In the genomic region with DNA sequence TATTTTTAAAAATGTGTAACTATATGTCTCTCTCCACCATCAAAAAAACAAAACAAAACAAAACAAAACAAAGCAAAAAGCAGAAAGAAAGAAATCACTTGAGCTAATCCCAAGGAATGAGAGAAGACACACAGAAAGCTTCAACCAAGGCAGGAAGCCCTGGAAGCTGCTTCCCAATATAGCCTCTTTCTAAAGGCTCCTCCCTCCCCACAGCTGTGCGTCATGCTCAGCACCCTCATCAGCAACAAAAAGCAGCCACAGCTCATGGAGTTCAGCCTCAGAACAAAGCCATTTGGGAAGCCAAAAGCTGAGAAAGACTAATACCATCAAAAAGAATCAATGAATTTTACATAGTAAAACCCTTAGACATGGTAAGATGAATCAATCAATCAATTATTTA, we compare ENCODE assay signal across 12 cellular contexts.
DNase-seq lines count a peak whose midpoint lies in the region; ATAC-seq and TF ChIP-seq lines count a peak whose summit lies in the region.
"Had no signal": no experiment of that assay in that cellular context is flagged by ENCODE, and none has a peak within 500 bp of the region (broad histone marks: within the 10 kb centered on the region; RNA-seq: fewer than 3 reads in every experiment).

No MANE protein-coding gene starts in this region.

- H3K36me3 Mint-ChIP-seq in GM23338 (ENCODE audit: low read depth) = no peaks in the 10 kb centered on the region
- H3K36me3 Mint-ChIP-seq in neural progenitor cell = no peaks in the 10 kb centered on the region
- H3K36me3 Mint-ChIP-seq in naive thymus-derived CD8-positive, alpha-beta T cell = no peaks in the 10 kb centered on the region
- H3K36me3 Mint-ChIP-seq in chondrocyte (ENCODE audit: low read depth) = no peaks in the 10 kb centered on the region
- H3K36me3 Mint-ChIP-seq in osteocyte (ENCODE audit: unreplicated experiment) = no peaks in the 10 kb centered on the region
- H3K36me3 Mint-ChIP-seq: activated naive CD4-positive, alpha-beta T cell treated with anti-CD3 and anti-CD28 coated beads, Interleukin-2, amount 50 U/mL, for 24 hours had no signal

- H3K9me3 Mint-ChIP-seq in GM23338 (no peaks in the 10 kb centered on the region), neural progenitor cell (no peaks in the 10 kb centered on the region), chondrocyte (ENCODE audit: low read depth) (no peaks in the 10 kb centered on the region), osteocyte (ENCODE audit: unreplicated experiment) (no peaks in the 10 kb centered on the region)
- peaks cover 0 to 3% (median 0%) of the 10 kb centered on the region in 9 donors for H3K9me3 Mint-ChIP-seq in naive thymus-derived CD8-positive, alpha-beta T cell
- H3K9me3 Mint-ChIP-seq: activated naive CD4-positive, alpha-beta T cell treated with anti-CD3 and anti-CD28 coated beads, Interleukin-2, amount 50 U/mL, for 24 hours; CD4-positive, alpha-beta T cell had no signal

- no peak overlapping the region for H3K27ac ChIP-seq in GM23338 (ENCODE audit: low read depth)
- no peak overlapping the region for H3K27ac ChIP-seq in SJSA1
- peak overlapping the region; percentile 22 for H3K27ac ChIP-seq in neural progenitor cell
- no peak overlapping the region for H3K27ac ChIP-seq in right cardiac atrium (ENCODE audit: low read length)

- H3K4me2 ChIP-seq in GM23338 (no peak overlapping the region), neural progenitor cell (peak overlapping the region; percentile 28)

- H3K4me3 Mint-ChIP-seq in GM23338 (no peak overlapping the region), neural progenitor cell (no peak overlapping the region), chondrocyte (ENCODE audit: unreplicated experiment) (no peak overlapping the region), osteocyte (ENCODE audit: unreplicated experiment) (no peak overlapping the region)
- H3K4me3 Mint-ChIP-seq in naive thymus-derived CD8-positive, alpha-beta T cell = no peak overlapping the region
- H3K4me3 Mint-ChIP-seq: activated naive CD4-positive, alpha-beta T cell treated with anti-CD3 and anti-CD28 coated beads, Interleukin-2, amount 50 U/mL, for 24 hours; CD4-positive, alpha-beta T cell; T-helper 17 cell had no signal

- POLR2A ChIA-PET in naive thymus-derived CD8-positive, alpha-beta T cell (lab: Charles Lee) = no interaction called here

- H3K9me3 ChIP-seq in SJSA1 (replicated peaks) = no peaks in the 10 kb centered on the region
- H3K9me3 ChIP-seq in neural progenitor cell (ENCODE audit: low read depth) = no peaks in the 10 kb centered on the region
- H3K9me3 ChIP-seq in right cardiac atrium (ENCODE audit: control insufficient read depth, low read length) = no peaks in the 10 kb centered on the region

- 10% methylated on average over 1 of the region's 1 CpG for WGBS in right cardiac atrium

- ATAC-seq in GM23338 = peak; percentile 99
- ATAC-seq in naive thymus-derived CD8-positive, alpha-beta T cell = no peak
- ATAC-seq in right cardiac atrium = no peak
- ATAC-seq: T-helper 17 cell had no signal

- DNase-seq in GM23338 (ENCODE audit: low spot score) (peak; percentile 76), SJSA1 (ENCODE audit: low read depth in 1 of 2, low spot score in 2 of 2) (peak; percentile 29 to 41), glomerular visceral epithelial cell (ENCODE audit: extremely low spot score) (peak; percentile 44), neural progenitor cell (ENCODE audit: low spot score) (peak; percentile 88), chondrocyte (ENCODE audit: low spot score) (no peak), right cardiac atrium (no peak), osteocyte (ENCODE audit: extremely low spot score, unreplicated experiment) (no peak)
- DNase-seq in naive thymus-derived CD8-positive, alpha-beta T cell = no peak
- DNase-seq: CD4-positive, alpha-beta T cell; NCI-H1436; T-helper 17 cell had no signal

- H3K27me3 Mint-ChIP-seq in GM23338 (ENCODE audit: insufficient read depth, low read depth, poor library complexity) (no peaks in the 10 kb centered on the region), neural progenitor cell (ENCODE audit: insufficient read depth, low read depth) (no peaks in the 10 kb centered on the region), chondrocyte (ENCODE audit: low read depth) (no peaks in the 10 kb centered on the region), osteocyte (ENCODE audit: unreplicated experiment) (no peaks in the 10 kb centered on the region)
- H3K27me3 Mint-ChIP-seq in naive thymus-derived CD8-positive, alpha-beta T cell = peaks cover 0 to 2% (median 0%) of the 10 kb centered on the region in 5 donors
- H3K27me3 Mint-ChIP-seq: activated naive CD4-positive, alpha-beta T cell treated with anti-CD3 and anti-CD28 coated beads, Interleukin-2, amount 50 U/mL, for 24 hours; CD4-positive, alpha-beta T cell; T-helper 17 cell had no signal

- H3K27me3 ChIP-seq in GM23338 (ENCODE audit: insufficient read depth) = no peaks in the 10 kb centered on the region
- no peaks in the 10 kb centered on the region for H3K27me3 ChIP-seq in SJSA1 (replicated peaks)
- H3K27me3 ChIP-seq in neural progenitor cell = no peaks in the 10 kb centered on the region
- H3K27me3 ChIP-seq in right cardiac atrium (ENCODE audit: control insufficient read depth, insufficient read depth) = no peaks in the 10 kb centered on the region

- peak overlapping the region; percentile 63 for H3K27ac Mint-ChIP-seq in GM23338
- H3K27ac Mint-ChIP-seq in neural progenitor cell = peak overlapping the region; percentile 31
- no peak overlapping the region for H3K27ac Mint-ChIP-seq in naive thymus-derived CD8-positive, alpha-beta T cell
- no peak overlapping the region for H3K27ac Mint-ChIP-seq in chondrocyte (ENCODE audit: unreplicated experiment)
- no peak overlapping the region for H3K27ac Mint-ChIP-seq in osteocyte (ENCODE audit: unreplicated experiment)
- H3K27ac Mint-ChIP-seq: activated naive CD4-positive, alpha-beta T cell treated with anti-CD3 and anti-CD28 coated beads, Interleukin-2, amount 50 U/mL, for 24 hours; CD4-positive, alpha-beta T cell; T-helper 17 cell had no signal

- H3K4me1 Mint-ChIP-seq in GM23338 = peaks cover 8% of the 10 kb centered on the region
- H3K4me1 Mint-ChIP-seq in neural progenitor cell = peaks cover 6% of the 10 kb centered on the region
- no peaks in the 10 kb centered on the region for H3K4me1 Mint-ChIP-seq in naive thymus-derived CD8-positive, alpha-beta T cell
- H3K4me1 Mint-ChIP-seq in chondrocyte (ENCODE audit: low read depth) = peaks cover 3% of the 10 kb centered on the region
- H3K4me1 Mint-ChIP-seq in osteocyte (ENCODE audit: unreplicated experiment) = peaks cover 2% of the 10 kb centered on the region
- H3K4me1 Mint-ChIP-seq: activated naive CD4-positive, alpha-beta T cell treated with anti-CD3 and anti-CD28 coated beads, Interleukin-2, amount 50 U/mL, for 24 hours; T-helper 17 cell had no signal

- no peaks in the 10 kb centered on the region for H3K79me2 ChIP-seq in GM23338 (replicated peaks; ENCODE audit: insufficient read depth)
- H3K79me2 ChIP-seq in neural progenitor cell (ENCODE audit: low read depth) = no peaks in the 10 kb centered on the region

- H3K9ac ChIP-seq in neural progenitor cell = no peak overlapping the region

- no peaks in the 10 kb centered on the region for H4K20me1 ChIP-seq in GM23338 (replicated peaks; ENCODE audit: insufficient read depth)
- no peaks in the 10 kb centered on the region for H4K20me1 ChIP-seq in neural progenitor cell (ENCODE audit: low read depth)

- TF ChIP-seq CTCF in GM23338 (conservative IDR thresholded peaks at IDR 0.05; ENCODE audit: low read depth in 2 of 2) (no peak), neural progenitor cell (IDR thresholded peaks at IDR 0.05) (no peak), chondrocyte (IDR thresholded peaks at IDR 0.05) (no peak), osteocyte (IDR thresholded peaks at IDR 0.05) (no peak)

- intact Hi-C loops in right cardiac atrium (cut with DNase I) = no loop called here

- H3K4me3 ChIP-seq in GM23338 (no peak overlapping the region), SJSA1 (no peak overlapping the region), neural progenitor cell (no peak overlapping the region), right cardiac atrium (ENCODE audit: low read length) (no peak overlapping the region)

- H2AFZ ChIP-seq in GM23338 (no peak overlapping the region), neural progenitor cell (replicated peaks) (peak overlapping the region; percentile 45)

- peaks cover 9% of the 10 kb centered on the region for H3K4me1 ChIP-seq in GM23338 (ENCODE audit: insufficient read depth)
- 0 out of 2 replicates have a peak, but pooled peaks cover 12% of the 10 kb centered on the region for H3K4me1 ChIP-seq in SJSA1 (replicated peaks)
- peaks cover 24% of the 10 kb centered on the region for H3K4me1 ChIP-seq in neural progenitor cell
- H3K4me1 ChIP-seq in right cardiac atrium (ENCODE audit: control insufficient read depth, insufficient read depth, low read length) = no peaks in the 10 kb centered on the region

- H3K36me3 ChIP-seq in GM23338 (ENCODE audit: insufficient read depth) (no peaks in the 10 kb centered on the region), SJSA1 (no peaks in the 10 kb centered on the region), neural progenitor cell (no peaks in the 10 kb centered on the region)

- H3F3A ChIP-seq in GM23338 (replicated peaks; ENCODE audit: low read depth) (no peaks in the 10 kb centered on the region), neural progenitor cell (ENCODE audit: low read depth) (peaks cover 5% of the 10 kb centered on the region)

- no peaks in the 10 kb centered on the region for H3K9me2 ChIP-seq in GM23338 (ENCODE audit: insufficient read depth)

TF ChIP-seq in GM23338, 12 proteins besides CTCF, POLR2A, EP300 and RAD21 (continues in another document):
- TF ChIP-seq ZNF114 (CRISPR knock-in tag; IDR thresholded peaks at IDR 0.05) (no peak), NANOG (IDR thresholded peaks at IDR 0.05; ENCODE audit: borderline replicate concordance) (no peak)
- TF ChIP-seq, protein P1, sequence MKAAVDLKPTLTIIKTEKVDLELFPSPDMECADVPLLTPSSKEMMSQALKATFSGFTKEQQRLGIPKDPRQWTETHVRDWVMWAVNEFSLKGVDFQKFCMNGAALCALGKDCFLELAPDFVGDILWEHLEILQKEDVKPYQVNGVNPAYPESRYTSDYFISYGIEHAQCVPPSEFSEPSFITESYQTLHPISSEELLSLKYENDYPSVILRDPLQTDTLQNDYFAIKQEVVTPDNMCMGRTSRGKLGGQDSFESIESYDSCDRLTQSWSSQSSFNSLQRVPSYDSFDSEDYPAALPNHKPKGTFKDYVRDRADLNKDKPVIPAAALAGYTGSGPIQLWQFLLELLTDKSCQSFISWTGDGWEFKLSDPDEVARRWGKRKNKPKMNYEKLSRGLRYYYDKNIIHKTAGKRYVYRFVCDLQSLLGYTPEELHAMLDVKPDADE (IDR thresholded peaks at IDR 0.05) = no peak

Comparison
In these comparisons a context has a peak if more than half of its experiments do, and no peak if none do; other contexts are left out.
1. DNase-seq: peak in GM23338 (single experiment), SJSA1 (2 of 2), glomerular visceral epithelial cell (single experiment) and neural progenitor cell (single experiment); none in naive thymus-derived CD8-positive, alpha-beta T cell (0 of 10), chondrocyte (single experiment), right cardiac atrium (0 of 3) and osteocyte (single experiment).
2. H3K27ac Mint-ChIP-seq: peak in GM23338 (single experiment) and neural progenitor cell (single experiment); none in naive thymus-derived CD8-positive, alpha-beta T cell (0 of 10), chondrocyte (single experiment) and osteocyte (single experiment).